Comparison of ENCODE assay signal across 20 cellular contexts in genomic region chr18:33052886-33053285, GRCh38.
"Had no signal": no experiment of that assay in that cellular context is flagged by ENCODE, and none has a peak within 500 bp of the region (broad histone marks: within the 10 kb centered on the region; RNA-seq: fewer than 3 reads in every experiment).

No MANE protein-coding gene starts in this region.

- ATAC-seq: foreskin keratinocyte; heart left ventricle; left lobe of liver; naive thymus-derived CD4-positive, alpha-beta T cell; sciatic nerve; stimulated activated memory B cell treated with anti-CD40 and anti-IgM and Interleukin-4, amounts not matched to agents 10 μg/mL and 1 μg/mL and 100 μg/mL, for 72 hours had no signal

- DNase-seq: effector CD4-positive, alpha-beta T cell; endodermal cell; erythroblast; foreskin keratinocyte; heart left ventricle; hypothalamus; kidney glomerular epithelial cell; mammary epithelial cell; naive thymus-derived CD4-positive, alpha-beta T cell; nephron progenitor cell; spleen; stimulated activated CD4-positive, alpha-beta T cell treated with anti-CD3 and anti-CD28 coated beads, Interleukin-15, amount 100 ng/mL, for 24 hours; stimulated activated CD4-positive, alpha-beta T cell treated with anti-CD3 and anti-CD28 coated beads, Interleukin-1b, Interleukin-23, amount 100 ng/mL, for 48 hours; stimulated activated CD4-positive, alpha-beta T cell treated with anti-CD3 and anti-CD28 coated beads, Interleukin-4, amount 100 ng/mL, for 24 hours; tibial artery; upper lobe of left lung; uterus had no signal
